In the genomic region with DNA sequence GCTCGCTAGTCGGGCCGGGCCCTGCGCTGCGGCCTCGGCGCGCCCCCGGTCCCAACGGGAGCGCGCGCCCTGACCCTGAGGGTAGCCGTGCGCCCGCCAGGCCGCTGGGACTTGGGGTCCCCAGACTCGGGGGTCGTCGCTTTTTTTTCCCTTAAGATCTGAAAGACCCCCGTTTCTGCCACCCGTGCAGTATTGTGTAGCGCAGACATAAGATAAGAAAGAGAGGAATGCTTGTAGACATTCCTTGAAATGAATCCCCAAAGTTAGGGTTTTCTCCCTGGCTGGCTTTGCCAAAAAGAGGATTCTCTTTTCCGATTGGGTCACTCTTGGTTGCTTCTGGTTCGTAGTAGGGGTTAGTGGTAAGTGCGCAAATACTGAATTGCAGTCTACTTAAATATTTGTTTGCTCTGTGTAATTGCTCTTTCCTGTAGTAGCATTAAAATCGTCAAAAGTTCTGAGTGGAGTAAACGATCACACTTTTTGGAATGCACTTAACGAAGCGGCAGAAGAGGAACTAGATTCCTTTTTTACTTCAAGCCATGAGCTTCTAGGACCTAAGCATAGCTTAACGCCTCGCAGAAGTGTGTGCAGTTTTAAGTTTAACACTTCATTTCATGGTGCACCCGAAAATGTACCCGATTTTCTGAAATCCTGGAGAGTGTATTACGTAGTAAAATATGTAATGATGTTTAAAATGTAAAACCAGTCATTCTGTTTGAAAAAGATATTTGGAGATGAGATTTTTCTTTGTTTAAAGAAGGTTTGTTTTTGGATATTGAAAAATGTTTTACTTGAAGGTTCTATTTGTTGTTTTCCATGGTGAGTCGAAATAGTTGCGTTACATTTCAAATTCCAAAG, we compare ENCODE assay signal across 8 cellular contexts. TPM values are rescaled to one million over a fixed set of nuclear protein-coding genes. Genes with fewer than 3 reads are reported as not detected.
DNase-seq lines count a peak whose midpoint lies in the region; ATAC-seq and TF ChIP-seq lines count a peak whose summit lies in the region.

No MANE protein-coding gene starts in this region.

- in situ Hi-C loops in SK-MEL-5 (cut with HindIII; ENCODE audit: low pct_unique_long_range_greater_than_20kb, low sequenced_read_pairs) = loop anchor here (10.0 kb wide), 1 partner anchor 135 kb away; no protein-coding TSS in a partner anchor

- H3K36me3 Mint-ChIP-seq in nephron progenitor cell (ENCODE audit: low read depth) = peaks cover 4% of the 10 kb centered on the region

- TF ChIP-seq CTCF in AG09309 (IDR thresholded peaks at IDR 0.05; ENCODE audit: control insufficient read depth, insufficient read depth, low read depth, low read length, missing control alignments) (no peak), epithelial cell of proximal tubule (conservative IDR thresholded peaks at IDR 0.05; ENCODE audit: low read depth, low read length) (no peak), nephron progenitor cell (IDR thresholded peaks at IDR 0.05) (no peak)

- H3K27ac Mint-ChIP-seq in nephron progenitor cell = peak overlapping the region; percentile 96

- peak overlapping the region; percentile 91 for H3K4me3 Mint-ChIP-seq in nephron progenitor cell

- H3K4me3 ChIP-seq in AG09309 (ENCODE audit: control insufficient read depth, low read depth, low read length) (peak overlapping the region; percentile 56), epithelial cell of proximal tubule (ENCODE audit: low read depth, low read length) (peak overlapping the region; percentile 77)

- DNase-seq in AG09309 (ENCODE audit: low read depth) = no peak
- DNase-seq in SK-MEL-5 (ENCODE audit: low read depth, low spot score) = peak; percentile 36
- DNase-seq in epithelial cell of proximal tubule (ENCODE audit: low read depth) = no peak
- no peak for DNase-seq in nephron progenitor cell
- DNase-seq in KG1 (lab: John Stamatoyannopoulos, UW) = no peak

- ATAC-seq in GM18511 (IDR thresholded peaks at IDR 0.05; ENCODE audit: unreplicated experiment) (peak; percentile 38), HG03196 (IDR thresholded peaks at IDR 0.05; ENCODE audit: unreplicated experiment) (peak; percentile 36), GM21390 (IDR thresholded peaks at IDR 0.05; ENCODE audit: unreplicated experiment) (no peak)

- H3K9me3 Mint-ChIP-seq in nephron progenitor cell = no peaks in the 10 kb centered on the region

- peaks cover 6% of the 10 kb centered on the region for H3K27me3 Mint-ChIP-seq in nephron progenitor cell (ENCODE audit: low read depth, poor library complexity)

- peaks cover 67% of the 10 kb centered on the region for H3K4me1 Mint-ChIP-seq in nephron progenitor cell

RNA-seq across cellular contexts. Expression of gene CUL1, which starts 1.3 kb away (rescaled TPM):
- total RNA-seq in SK-MEL-5 (2014; rRNA removed; shearing (Covaris generic)) = 68.4 and 68.6 TPM in 2 replicates
- polyA plus RNA-seq in SK-MEL-5 (2015; cell fraction: cytosol; rRNA removed) = 75.6 and 79.9 TPM in 2 replicates
- polyA plus RNA-seq in SK-MEL-5 (2015; cell fraction: nucleus; rRNA removed) = 46.5 and 50.6 TPM in 2 replicates
- total RNA-seq in epithelial cell of proximal tubule = 32.5 and 49.9 TPM in 2 replicates
